In the genomic region with DNA sequence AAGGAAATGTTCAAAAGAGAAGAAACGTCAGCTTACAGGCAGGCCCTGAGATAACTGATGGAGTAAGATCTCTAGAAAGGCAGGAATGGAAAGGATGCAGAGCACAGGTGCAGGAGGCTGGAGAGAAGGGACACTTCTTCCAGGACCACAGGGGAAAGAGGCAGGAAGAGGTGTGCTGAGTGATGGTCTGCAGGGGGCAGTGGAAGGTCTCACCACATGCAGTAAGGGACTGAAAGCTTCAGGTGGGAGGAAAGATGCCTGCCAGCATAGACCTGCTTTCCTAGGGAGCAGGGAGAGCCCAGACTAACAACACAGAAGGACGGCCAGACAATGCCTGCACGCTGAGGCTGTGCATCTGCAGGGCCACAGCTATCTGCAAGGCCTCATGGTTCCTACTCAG, we compare ENCODE assay signal across 18 cellular contexts.
"Had no signal": no experiment of that assay in that cellular context is flagged by ENCODE, and none has a peak within 500 bp of the region (broad histone marks: within the 10 kb centered on the region; RNA-seq: fewer than 3 reads in every experiment).

No MANE protein-coding gene starts in this region.

- H3K36me3 Mint-ChIP-seq: stimulated activated effector memory CD8-positive, alpha-beta T cell treated with anti-CD3 and anti-CD28 coated beads, Interleukin-12 subunit alpha, Interleukin-12 subunit beta, amount 100 ng/mL, for 72 hours had no signal

- H3K27ac Mint-ChIP-seq: naive thymus-derived CD4-positive, alpha-beta T cell; stimulated activated effector memory CD8-positive, alpha-beta T cell treated with anti-CD3 and anti-CD28 coated beads, Interleukin-12 subunit alpha, Interleukin-12 subunit beta, amount 100 ng/mL, for 72 hours; stimulated activated naive CD8-positive, alpha-beta T cell treated with anti-CD3 and anti-CD28 coated beads, Interleukin-15, Interleukin-2, amounts not matched to agents 100 ng/mL and 50 ng/mL, for 24 hours had no signal

- ATAC-seq: gastrocnemius medialis; naive thymus-derived CD4-positive, alpha-beta T cell; psoas muscle had no signal

- H3K4me3 Mint-ChIP-seq: naive thymus-derived CD4-positive, alpha-beta T cell; stimulated activated effector memory CD8-positive, alpha-beta T cell treated with anti-CD3 and anti-CD28 coated beads, Interleukin-12 subunit alpha, Interleukin-12 subunit beta, amount 100 ng/mL, for 72 hours; stimulated activated naive CD8-positive, alpha-beta T cell treated with anti-CD3 and anti-CD28 coated beads, Interleukin-15, Interleukin-2, amounts not matched to agents 100 ng/mL and 50 ng/mL, for 24 hours had no signal

- DNase-seq: dorsolateral prefrontal cortex; effector CD8-positive, alpha-beta T cell; gastrocnemius medialis; heart right ventricle; hypothalamus; kidney glomerular epithelial cell; naive thymus-derived CD4-positive, alpha-beta T cell; nephron progenitor cell; psoas muscle; retina; right lobe of liver; stimulated activated CD4-positive, alpha-beta T cell treated with anti-CD3 and anti-CD28 coated beads, Interleukin-4, amount 100 ng/mL, for 1 hour; stimulated activated CD8-positive, alpha-beta memory T cell treated with anti-CD3 and anti-CD28 coated beads, Interleukin-4, amount 100 ng/mL, for 48 hours; tibial artery; upper lobe of left lung had no signal

- FAIRE-seq: endometrium had no signal
